In genomic region chr1:168906367-168906766, GRCh38 we compare ENCODE assay signal across 16 cellular contexts.
DNase-seq lines count a peak whose midpoint lies in the region; ATAC-seq and TF ChIP-seq lines count a peak whose summit lies in the region.
"Had no signal": no experiment of that assay in that cellular context is flagged by ENCODE, and none has a peak within 500 bp of the region (broad histone marks: within the 10 kb centered on the region; RNA-seq: fewer than 3 reads in every experiment).

No MANE protein-coding gene starts in this region.

- H3K4me3 ChIP-seq in body of pancreas: no peak overlapping the region
- no peak overlapping the region for H3K4me3 ChIP-seq in lower lobe of right lung
- no peak overlapping the region for H3K4me3 ChIP-seq in gastrocnemius medialis
- H3K4me3 ChIP-seq: BLaER1 treated with 17β-estradiol and CSF1 and Interleukin-3, amounts not matched to agents 10 nM and 100 nM; SJSA1 had no signal

- no peak overlapping the region for H2BK12ac ChIP-seq in H9 (ENCODE audit: insufficient read length, low read depth, low read length)

- H3K27me3 Mint-ChIP-seq in Calu3 (ENCODE audit: unreplicated experiment) (no peaks in the 10 kb centered on the region), type B pancreatic cell (no peaks in the 10 kb centered on the region), H9 (ENCODE audit: low read depth) (no peaks in the 10 kb centered on the region)

- H2BK20ac ChIP-seq in H9 (ENCODE audit: low read depth, low read length, poor library complexity, severe bottlenecking): no peak overlapping the region

- TF ChIP-seq POLR2A in body of pancreas (IDR thresholded peaks at IDR 0.05) (no peak), gastrocnemius medialis (IDR thresholded peaks at IDR 0.05) (no peak)

- no peak overlapping the region for H2BK5ac ChIP-seq in H9 (ENCODE audit: insufficient read length, low read length)

- in situ Hi-C loops in gastrocnemius medialis (cut with MboI; ENCODE audit: low sequenced_read_pairs in 4 of 4): no loop called here

- no peak overlapping the region for H2BK15ac ChIP-seq in H9 (ENCODE audit: low read depth, low read length)

- H3K4me1 Mint-ChIP-seq in Calu3 (ENCODE audit: low read depth, unreplicated experiment) (peaks cover 53% of the 10 kb centered on the region), type B pancreatic cell (ENCODE audit: unreplicated experiment) (peaks cover 11% of the 10 kb centered on the region), H9 (peaks cover 0 to 3% of the 10 kb centered on the region in 2 experiments; a peak in 3 of 4 replicates)

- H3K36me3 ChIP-seq in body of pancreas (replicated peaks in 1 of 2; ENCODE audit: insufficient read depth in 1 of 2, low read depth in 2 of 2): no peaks in the 10 kb centered on the region
- H3K36me3 ChIP-seq in lower lobe of right lung: no peaks in the 10 kb centered on the region
- no peaks in the 10 kb centered on the region for H3K36me3 ChIP-seq in gastrocnemius medialis
- H3K36me3 ChIP-seq: BLaER1 treated with 17β-estradiol and CSF1 and Interleukin-3, amounts not matched to agents 10 nM and 100 nM; SJSA1 had no signal

- no peaks in the 10 kb centered on the region for H3K23me2 ChIP-seq in H9 (ENCODE audit: insufficient read length, low read depth, low read length, poor library complexity, severe bottlenecking)

- H3K9me3 Mint-ChIP-seq in Calu3 (ENCODE audit: low read depth, unreplicated experiment): no peaks in the 10 kb centered on the region
- peaks cover 8% of the 10 kb centered on the region for H3K9me3 Mint-ChIP-seq in type B pancreatic cell
- H3K9me3 Mint-ChIP-seq in H9: no peaks in the 10 kb centered on the region
- H3K9me3 Mint-ChIP-seq: CD8-positive, alpha-beta T cell had no signal

- no peak overlapping the region for H3K4ac ChIP-seq in H9 (ENCODE audit: low read depth, low read length)

- H3K4me2 ChIP-seq in H9 (ENCODE audit: insufficient read depth, insufficient read length, low read length): no peak overlapping the region

- no peak overlapping the region for H3T11ph ChIP-seq in H9 (ENCODE audit: low read length)

- no peak overlapping the region for H3K14ac ChIP-seq in H9 (ENCODE audit: insufficient read depth, low read length)

- no peaks in the 10 kb centered on the region for H3K79me1 ChIP-seq in H9 (ENCODE audit: insufficient read depth, low read depth, low read length, poor library complexity, severe bottlenecking)

- H3K36me3 Mint-ChIP-seq in Calu3 (ENCODE audit: insufficient read depth, unreplicated experiment) (peaks cover 12% of the 10 kb centered on the region), type B pancreatic cell (no peaks in the 10 kb centered on the region), H9 (ENCODE audit: insufficient read depth in 1 of 3, low read depth in 3 of 3) (no peaks in the 10 kb centered on the region)
- H3K36me3 Mint-ChIP-seq: CD8-positive, alpha-beta T cell had no signal

- no peaks in the 10 kb centered on the region for H4K20me1 ChIP-seq in H9 (ENCODE audit: control insufficient read depth, insufficient read depth, insufficient read length)
- H4K20me1 ChIP-seq: BLaER1 treated with 17β-estradiol and CSF1 and Interleukin-3, amounts not matched to agents 10 nM and 100 nM had no signal

- H3K27ac Mint-ChIP-seq in Calu3 (ENCODE audit: unreplicated experiment) (peak overlapping the region; percentile 98), type B pancreatic cell (peak overlapping the region; percentile 86), H9 (no peak overlapping the region)
- H3K27ac Mint-ChIP-seq: CD8-positive, alpha-beta T cell had no signal

- WGBS in body of pancreas, 2 donors: 40 to 47% methylated on average over 2 of the region's 2 CpGs
- WGBS in H9 (ENCODE audit: extremely low coverage, insufficient read length, low lambda C conversion rate): no CpG with 5 or more reads among the region's 2 CpGs

- H3K27ac ChIP-seq in body of pancreas (peak overlapping the region; percentile 54 to 78 (median 64)), lower lobe of right lung (peak overlapping the region; percentile 44), gastrocnemius medialis (no peak overlapping the region), H9 (ENCODE audit: insufficient read length, low read depth, low read length) (no peak overlapping the region)
- H3K27ac ChIP-seq: BLaER1 treated with 17β-estradiol and CSF1 and Interleukin-3, amounts not matched to agents 10 nM and 100 nM; SJSA1 had no signal

- no peaks in the 10 kb centered on the region for H3K79me2 ChIP-seq in H9 (ENCODE audit: insufficient read depth, low read length)

- no peak overlapping the region for H2AK5ac ChIP-seq in H9 (ENCODE audit: insufficient read length, low read length)

- no peak for TF ChIP-seq CTCF in Calu3 (IDR thresholded peaks at IDR 0.05; ENCODE audit: unreplicated experiment)
- no peak for TF ChIP-seq CTCF in body of pancreas (IDR thresholded peaks at IDR 0.05)
- no peak for TF ChIP-seq CTCF in lower lobe of right lung (IDR thresholded peaks at IDR 0.05)
- TF ChIP-seq CTCF in type B pancreatic cell (conservative IDR thresholded peaks at IDR 0.05): no peak
- no peak for TF ChIP-seq CTCF in gastrocnemius medialis (IDR thresholded peaks at IDR 0.05 in 4 of 5, conservative IDR thresholded peaks at IDR 0.05 in 1 of 5)
- TF ChIP-seq CTCF in H9 (conservative IDR thresholded peaks at IDR 0.05): no peak

- no peak overlapping the region for H3K18ac ChIP-seq in H9 (ENCODE audit: insufficient read length, low read depth, low read length)

- H3K56ac ChIP-seq in H9 (ENCODE audit: insufficient read length, low read depth, low read length): no peak overlapping the region

- BruUV-seq in Calu3 (replicated peaks; lab: Mats Ljungman, UMichigan): no TSS peak

- H3K23ac ChIP-seq in H9 (ENCODE audit: insufficient read length, low read depth, low read length): no peak overlapping the region

- intact Hi-C loops in Calu3 (cut with micrococcal nuclease; ENCODE audit: unreplicated experiment) (loop anchor here (2.0 to 10.0 kb wide), 4 partner anchors 106 to 438 kb away; no protein-coding TSS in a partner anchor), body of pancreas (cut with DNase I) (no loop called here), lower lobe of right lung (cut with DNase I) (no loop called here), left ventricle myocardium superior (cut with micrococcal nuclease) (no loop called here), gastrocnemius medialis (cut with DNase I; ENCODE audit: low total_unique reads) (no loop called here)

- CTCF ChIA-PET in Calu3 (lab: Charles Lee): interaction anchor here (0.9 to 2.6 kb wide), 7 partner anchors 14 to 303 kb away, joined by 3 to 38 read pairs (median 4); no protein-coding TSS in a partner anchor

- ATAC-seq in body of pancreas: no peak
- ATAC-seq in lower lobe of right lung: no peak
- no peak for ATAC-seq in left ventricle myocardium superior
- no peak for ATAC-seq in gastrocnemius medialis
- ATAC-seq: CD8-positive, alpha-beta T cell; Panc1 had no signal

- no peak overlapping the region for H2BK120ac ChIP-seq in H9 (ENCODE audit: low read depth, low read length, poor library complexity, severe bottlenecking)

- H3K27me3 ChIP-seq in body of pancreas (no peaks in the 10 kb centered on the region), lower lobe of right lung (ENCODE audit: low read depth) (no peaks in the 10 kb centered on the region), gastrocnemius medialis (no peaks in the 10 kb centered on the region), H9 (ENCODE audit: insufficient read depth, low read length) (no peaks in the 10 kb centered on the region)
- H3K27me3 ChIP-seq: BLaER1 treated with 17β-estradiol and CSF1 and Interleukin-3, amounts not matched to agents 10 nM and 100 nM; SJSA1 had no signal

- no peak overlapping the region for H4K5ac ChIP-seq in H9 (ENCODE audit: insufficient read length, low read depth, low read length)

- H3K4me3 Mint-ChIP-seq in Calu3 (ENCODE audit: low read depth, unreplicated experiment) (no peak overlapping the region), type B pancreatic cell (no peak overlapping the region), H9 (no peak overlapping the region)
- H3K4me3 Mint-ChIP-seq: CD8-positive, alpha-beta T cell had no signal

- H3K4me1 ChIP-seq in body of pancreas (peaks cover 32% of the 10 kb centered on the region), lower lobe of right lung (peaks cover 12% of the 10 kb centered on the region), gastrocnemius medialis (peaks cover 0 to 6% of the 10 kb centered on the region in 2 donors), H9 (ENCODE audit: insufficient read depth, low read length) (no peaks in the 10 kb centered on the region)
- H3K4me1 ChIP-seq: SJSA1 had no signal

- H4K8ac ChIP-seq in H9 (replicated peaks; ENCODE audit: insufficient read length, low read depth, low read length): no peak overlapping the region

- no peak overlapping the region for H2AFZ ChIP-seq in H9 (ENCODE audit: low read length)

- no peak for DNase-seq in Calu3
- DNase-seq in body of pancreas: no peak
- no peak for DNase-seq in lower lobe of right lung
- no peak for DNase-seq in type B pancreatic cell (ENCODE audit: extremely low spot score, unreplicated experiment)
- DNase-seq in left ventricle myocardium superior: no peak
- DNase-seq in gastrocnemius medialis: no peak
- DNase-seq in H9: no peak
- DNase-seq: CD8-positive, alpha-beta T cell; H7; KBM-7; NCI-H1930; NCI-H226; NCI-H524 treated with DMSO at 0.1 percent for 48 hours had no signal

- no peaks in the 10 kb centered on the region for H3K9me3 ChIP-seq in body of pancreas
- no peaks in the 10 kb centered on the region for H3K9me3 ChIP-seq in lower lobe of right lung
- H3K9me3 ChIP-seq in gastrocnemius medialis: no peaks in the 10 kb centered on the region
- no peaks in the 10 kb centered on the region for H3K9me3 ChIP-seq in H9 (ENCODE audit: control insufficient read depth, low read depth, low read length)
- H3K9me3 ChIP-seq: BLaER1 treated with 17β-estradiol and CSF1 and Interleukin-3, amounts not matched to agents 10 nM and 100 nM; SJSA1 had no signal

- H3K9ac ChIP-seq in H9 (ENCODE audit: extremely low read depth, insufficient read length, low read length): no peak overlapping the region
- H3K9ac ChIP-seq: BLaER1 treated with 17β-estradiol and CSF1 and Interleukin-3, amounts not matched to agents 10 nM and 100 nM had no signal

- H4K91ac ChIP-seq in H9 (ENCODE audit: insufficient read length, low read depth, low read length): no peak overlapping the region

Comparison
In these comparisons a context has a peak if more than half of its experiments do, and no peak if none do; other contexts are left out.
1. H3K27ac Mint-ChIP-seq: peak in Calu3 (single experiment) and type B pancreatic cell (single experiment); none in H9 (0 of 3).
2. H3K27ac ChIP-seq: peak in body of pancreas (4 of 4) and lower lobe of right lung (single experiment); none in gastrocnemius medialis (0 of 4) and H9 (single experiment).